ENCODE assay signal across 13 cellular contexts in genomic region chr22:37680191-37680851, GRCh38. TPM values are rescaled to one million over a fixed set of nuclear protein-coding genes. Genes with fewer than 3 reads are reported as not detected.
DNase-seq lines count a peak whose midpoint lies in the region; ATAC-seq and TF ChIP-seq lines count a peak whose summit lies in the region.
"Had no signal": no experiment of that assay in that cellular context is flagged by ENCODE, and none has a peak within 500 bp of the region (broad histone marks: within the 10 kb centered on the region; RNA-seq: fewer than 3 reads in every experiment).

No MANE protein-coding gene starts in this region.

- ATAC-seq in CD4-positive, CD25-positive, alpha-beta regulatory T cell (ENCODE audit: low read depth in 2 of 2), result no peak
- no peak for ATAC-seq in GM18873 (IDR thresholded peaks at IDR 0.05; ENCODE audit: low FRiP score, unreplicated experiment)
- ATAC-seq: esophagus mucosa; stimulated activated naive CD8-positive, alpha-beta T cell treated with anti-CD3 and anti-CD28 coated beads, Interleukin-15, Interleukin-2, amounts not matched to agents 100 U/mL and 50 U/mL, for 24 hours had no signal

- no peaks in the 10 kb centered on the region for H3K27me3 Mint-ChIP-seq in CD4-positive, CD25-positive, alpha-beta regulatory T cell
- H3K27me3 Mint-ChIP-seq in chondrocyte (ENCODE audit: low read depth) (no peaks in the 10 kb centered on the region), neural crest cell (ENCODE audit: low read depth) (peaks cover 5% of the 10 kb centered on the region)

- DNase-seq in CD4-positive, CD25-positive, alpha-beta regulatory T cell, result no peak
- DNase-seq in HT1080 (ENCODE audit: low read depth) (peak; percentile 44), chondrocyte (ENCODE audit: low spot score) (no peak), neural crest cell (ENCODE audit: low read depth, low spot score) (no peak), OCI-M2 (lab: John Stamatoyannopoulos, UW; ENCODE audit: unreplicated experiment) (no peak), cerebellar cortex (ENCODE audit: low spot score) (no peak)
- DNase-seq: C1 segment of cervical spinal cord; NCI-H1694; NCI-H446 treated with DMSO at 0.1 percent for 48 hours; posterior cingulate gyrus; stimulated activated naive CD8-positive, alpha-beta T cell treated with anti-CD3 and anti-CD28 coated beads, Interleukin-15, Interleukin-2, amounts not matched to agents 100 U/mL and 50 U/mL, for 24 hours had no signal

- H3K27ac ChIP-seq in CD4-positive, CD25-positive, alpha-beta regulatory T cell (ENCODE audit: insufficient read depth, low read length, poor library complexity, severe bottlenecking), result no peak overlapping the region

- no peak overlapping the region for H3K4me3 ChIP-seq in CD4-positive, CD25-positive, alpha-beta regulatory T cell (ENCODE audit: low read depth, low read length)

- peak overlapping the region; percentile 36 to 60 (median 52) for H3K27ac Mint-ChIP-seq in CD4-positive, CD25-positive, alpha-beta regulatory T cell
- peak overlapping the region; percentile 84 for H3K27ac Mint-ChIP-seq in chondrocyte (ENCODE audit: unreplicated experiment)
- no peak overlapping the region for H3K27ac Mint-ChIP-seq in neural crest cell (ENCODE audit: unreplicated experiment)

- peak overlapping the region in 2 of 4 donors; percentile 11 to 80 for H3K4me3 Mint-ChIP-seq in CD4-positive, CD25-positive, alpha-beta regulatory T cell
- H3K4me3 Mint-ChIP-seq in chondrocyte (ENCODE audit: unreplicated experiment) (no peak overlapping the region), neural crest cell (peak overlapping the region; percentile 16)

- no peaks in the 10 kb centered on the region for H3K9me3 Mint-ChIP-seq in CD4-positive, CD25-positive, alpha-beta regulatory T cell
- H3K9me3 Mint-ChIP-seq in chondrocyte (ENCODE audit: low read depth) (no peaks in the 10 kb centered on the region), neural crest cell (no peaks in the 10 kb centered on the region)

- no peaks in the 10 kb centered on the region for H3K9me3 ChIP-seq in CD4-positive, CD25-positive, alpha-beta regulatory T cell (ENCODE audit: control insufficient read depth in 2 of 2, low read length in 2 of 2)

- H3K4me1 ChIP-seq in CD4-positive, CD25-positive, alpha-beta regulatory T cell (ENCODE audit: control insufficient read depth, insufficient read depth, low read length, poor library complexity, severe bottlenecking), result peaks cover 38% of the 10 kb centered on the region

- no peaks in the 10 kb centered on the region for H3K36me3 ChIP-seq in CD4-positive, CD25-positive, alpha-beta regulatory T cell (ENCODE audit: control insufficient read depth, insufficient read depth, low read length)

- no peaks in the 10 kb centered on the region for H3K36me3 Mint-ChIP-seq in CD4-positive, CD25-positive, alpha-beta regulatory T cell
- H3K36me3 Mint-ChIP-seq in chondrocyte (ENCODE audit: low read depth) (peaks cover 12% of the 10 kb centered on the region), neural crest cell (ENCODE audit: low read depth) (no peaks in the 10 kb centered on the region)

- peaks cover 0 to 37% (median 13%) of the 10 kb centered on the region in 4 donors for H3K4me1 Mint-ChIP-seq in CD4-positive, CD25-positive, alpha-beta regulatory T cell
- H3K4me1 Mint-ChIP-seq in chondrocyte (ENCODE audit: low read depth) (peaks cover 29% of the 10 kb centered on the region), neural crest cell (peaks cover 14% of the 10 kb centered on the region)

- no peaks in the 10 kb centered on the region for H3K27me3 ChIP-seq in CD4-positive, CD25-positive, alpha-beta regulatory T cell (ENCODE audit: control insufficient read depth, insufficient read depth, low read length)

- TF ChIP-seq CTCF in chondrocyte (IDR thresholded peaks at IDR 0.05), result no peak
- TF ChIP-seq CTCF in neural crest cell (conservative IDR thresholded peaks at IDR 0.05), result no peak

RNA-seq across cellular contexts. Expression of gene LGALS1, which starts 4.9 kb away (rescaled TPM):
- 209 TPM for total RNA-seq in CD4-positive, CD25-positive, alpha-beta regulatory T cell
- 100 to 1,000 TPM; 321 to 829 (median 545) TPM for polyA plus RNA-seq in CD4-positive, CD25-positive, alpha-beta regulatory T cell
- 3,838 and 5,466 TPM in 2 replicates for total RNA-seq in HT1080 (2014; rRNA removed; shearing (Covaris generic))
- polyA plus RNA-seq in HT1080 (2015; cell fraction: cytosol; rRNA removed), result 3,157 and 4,498 TPM in 2 replicates
- 1,529 and 1,831 TPM in 2 replicates for polyA plus RNA-seq in HT1080 (2015; cell fraction: nucleus; rRNA removed)
- total RNA-seq in chondrocyte (1,066 to 2,807 TPM (median 2,760 TPM) in 3 replicates), neural crest cell (16.1 and 21.0 TPM in 2 replicates)

RNA-seq across cellular contexts. Expression of gene NOL12, which starts 5.8 kb away (rescaled TPM):
- total RNA-seq in CD4-positive, CD25-positive, alpha-beta regulatory T cell, result 38.2 TPM
- 10 to 100 TPM; 33.7 to 46.9 (median 41.2) TPM for polyA plus RNA-seq in CD4-positive, CD25-positive, alpha-beta regulatory T cell
- total RNA-seq in HT1080 (2014; rRNA removed; shearing (Covaris generic)), result 35.4 and 42.3 TPM in 2 replicates
- 20.9 and 37.2 TPM in 2 replicates for polyA plus RNA-seq in HT1080 (2015; cell fraction: cytosol; rRNA removed)
- 23.8 and 37.9 TPM in 2 replicates for polyA plus RNA-seq in HT1080 (2015; cell fraction: nucleus; rRNA removed)
- total RNA-seq in chondrocyte, result 12.1 to 18.7 TPM (median 12.8 TPM) in 3 replicates
- total RNA-seq in neural crest cell, result 43.3 and 44.5 TPM in 2 replicates

RNA-seq across cellular contexts. Expression of gene TRIOBP, which starts 16.5 kb away (rescaled TPM):
- total RNA-seq in CD4-positive, CD25-positive, alpha-beta regulatory T cell, result 24.8 TPM
- polyA plus RNA-seq in CD4-positive, CD25-positive, alpha-beta regulatory T cell, result 10 to 100 TPM; 10.9 to 19.2 (median 13.1) TPM
- total RNA-seq in HT1080 (2014; rRNA removed; shearing (Covaris generic)), result 32.3 and 33.3 TPM in 2 replicates
- polyA plus RNA-seq in HT1080 (2015; cell fraction: cytosol; rRNA removed), result 58.9 and 59.1 TPM in 2 replicates
- polyA plus RNA-seq in HT1080 (2015; cell fraction: nucleus; rRNA removed), result 52.0 and 59.3 TPM in 2 replicates
- total RNA-seq in chondrocyte (47.9 to 49.8 TPM (median 49.5 TPM) in 3 replicates), neural crest cell (45.8 and 53.2 TPM in 2 replicates)

RNA-seq across cellular contexts. Expression of gene PDXP, which starts 21.8 kb away (rescaled TPM):
- 2.0 TPM for total RNA-seq in CD4-positive, CD25-positive, alpha-beta regulatory T cell
- polyA plus RNA-seq in CD4-positive, CD25-positive, alpha-beta regulatory T cell, result 1 to 10 TPM; 1.1 to 5.8 (median 3.4) TPM
- 44.5 and 52.0 TPM in 2 replicates for total RNA-seq in HT1080 (2014; rRNA removed; shearing (Covaris generic))
- 22.4 and 29.3 TPM in 2 replicates for polyA plus RNA-seq in HT1080 (2015; cell fraction: cytosol; rRNA removed)
- polyA plus RNA-seq in HT1080 (2015; cell fraction: nucleus; rRNA removed), result 9.8 and 11.9 TPM in 2 replicates
- 14.8 to 17.2 TPM (median 15.2 TPM) in 3 replicates for total RNA-seq in chondrocyte
- 51.5 and 55.3 TPM in 2 replicates for total RNA-seq in neural crest cell

RNA-seq across cellular contexts. Expression of gene SH3BP1, which starts 40.9 kb away (rescaled TPM):
- total RNA-seq in CD4-positive, CD25-positive, alpha-beta regulatory T cell, result 126 TPM
- polyA plus RNA-seq in CD4-positive, CD25-positive, alpha-beta regulatory T cell, result 10 to 100 TPM; 10.1 to 17.8 (median 16.2) TPM
- total RNA-seq in HT1080 (2014; rRNA removed; shearing (Covaris generic)), result 7.8 and 14.2 TPM in 2 replicates
- polyA plus RNA-seq in HT1080 (2015; cell fraction: cytosol; rRNA removed), result 9.6 and 10.1 TPM in 2 replicates
- 17.0 and 23.1 TPM in 2 replicates for polyA plus RNA-seq in HT1080 (2015; cell fraction: nucleus; rRNA removed)
- total RNA-seq in chondrocyte, result 1.6 to 2.7 TPM (median 2.4 TPM) in 3 replicates
- 36.4 and 36.6 TPM in 2 replicates for total RNA-seq in neural crest cell
